In the genomic region with DNA sequence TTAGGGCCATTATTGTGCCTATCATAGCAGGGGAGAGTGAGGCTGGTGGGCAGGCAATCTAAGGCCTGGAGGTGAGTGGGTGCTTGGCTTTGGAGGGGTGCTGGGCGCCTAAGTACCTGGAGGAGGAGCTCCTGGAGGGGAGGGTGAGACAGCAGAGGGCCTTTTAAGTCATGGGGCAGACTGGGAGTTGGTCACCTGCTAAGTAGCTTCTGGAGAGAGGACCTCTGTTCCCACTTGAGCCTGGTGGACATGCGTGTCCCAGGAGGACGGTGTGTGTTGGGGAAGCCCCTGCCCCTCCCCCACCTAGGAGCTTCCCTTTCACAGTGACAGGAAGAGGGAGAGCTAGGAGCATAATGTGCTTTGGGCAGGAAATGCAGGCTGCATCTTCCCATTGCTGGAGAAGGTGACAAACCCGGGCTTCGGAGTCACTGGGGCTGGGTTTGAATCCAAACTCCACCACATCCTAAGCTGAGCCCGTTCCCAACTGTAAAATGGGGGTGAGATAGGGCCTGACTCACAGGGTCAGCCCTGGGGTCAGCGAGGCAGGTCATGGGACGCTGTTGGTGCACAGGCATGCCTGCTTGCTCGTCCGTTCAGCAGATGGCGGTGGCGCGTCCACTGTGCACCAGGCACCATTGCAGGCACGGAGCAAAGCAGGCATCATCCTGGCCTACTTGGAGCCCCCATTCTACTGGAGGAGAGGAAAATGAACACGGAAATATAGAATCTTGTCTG, we compare ENCODE assay signal across 1 cellular context.
A peak's percentile ranks its signal among the peaks of the same experiment; 100 is the strongest.
TF ChIP-seq lines count a peak whose summit lies in the region.

No MANE protein-coding gene starts in this region.

TF ChIP-seq in HepG2, 621 proteins besides CTCF, POLR2A, EP300 and RAD21 (continued from another document and continues in another):
- TF ChIP-seq HNRNPLL (IDR thresholded peaks at IDR 0.05; ENCODE audit: low read depth, low read length, poor library complexity, severe bottlenecking) (no peak), GTF3A (CRISPR knock-in tag; conservative IDR thresholded peaks at IDR 0.05) (no peak), ZNF263 (CRISPR knock-in tag; IDR thresholded peaks at IDR 0.05) (no peak), SIX4 (CRISPR knock-in tag; IDR thresholded peaks at IDR 0.05) (no peak), AKAP8 (CRISPR knock-in tag; IDR thresholded peaks at IDR 0.05) (peak; percentile 35; the same call in 1 of the 2 replicates), KAT2B (IDR thresholded peaks at IDR 0.05; ENCODE audit: borderline replicate concordance, low read depth, low read length) (no peak), SMARCE1 (IDR thresholded peaks at IDR 0.05; ENCODE audit: borderline replicate concordance) (no peak), ZNF335 (CRISPR knock-in tag; IDR thresholded peaks at IDR 0.05) (no peak), ONECUT2 (CRISPR knock-in tag; IDR thresholded peaks at IDR 0.05) (no peak), NR2F6 (IDR thresholded peaks at IDR 0.05) (peak; percentile 20; the same call in 1 of the 2 replicates), NR2F6 (CRISPR knock-in tag; IDR thresholded peaks at IDR 0.05) (peak; percentile 46; the same call in 1 of the 2 replicates)
- TF ChIP-seq, protein P1, sequence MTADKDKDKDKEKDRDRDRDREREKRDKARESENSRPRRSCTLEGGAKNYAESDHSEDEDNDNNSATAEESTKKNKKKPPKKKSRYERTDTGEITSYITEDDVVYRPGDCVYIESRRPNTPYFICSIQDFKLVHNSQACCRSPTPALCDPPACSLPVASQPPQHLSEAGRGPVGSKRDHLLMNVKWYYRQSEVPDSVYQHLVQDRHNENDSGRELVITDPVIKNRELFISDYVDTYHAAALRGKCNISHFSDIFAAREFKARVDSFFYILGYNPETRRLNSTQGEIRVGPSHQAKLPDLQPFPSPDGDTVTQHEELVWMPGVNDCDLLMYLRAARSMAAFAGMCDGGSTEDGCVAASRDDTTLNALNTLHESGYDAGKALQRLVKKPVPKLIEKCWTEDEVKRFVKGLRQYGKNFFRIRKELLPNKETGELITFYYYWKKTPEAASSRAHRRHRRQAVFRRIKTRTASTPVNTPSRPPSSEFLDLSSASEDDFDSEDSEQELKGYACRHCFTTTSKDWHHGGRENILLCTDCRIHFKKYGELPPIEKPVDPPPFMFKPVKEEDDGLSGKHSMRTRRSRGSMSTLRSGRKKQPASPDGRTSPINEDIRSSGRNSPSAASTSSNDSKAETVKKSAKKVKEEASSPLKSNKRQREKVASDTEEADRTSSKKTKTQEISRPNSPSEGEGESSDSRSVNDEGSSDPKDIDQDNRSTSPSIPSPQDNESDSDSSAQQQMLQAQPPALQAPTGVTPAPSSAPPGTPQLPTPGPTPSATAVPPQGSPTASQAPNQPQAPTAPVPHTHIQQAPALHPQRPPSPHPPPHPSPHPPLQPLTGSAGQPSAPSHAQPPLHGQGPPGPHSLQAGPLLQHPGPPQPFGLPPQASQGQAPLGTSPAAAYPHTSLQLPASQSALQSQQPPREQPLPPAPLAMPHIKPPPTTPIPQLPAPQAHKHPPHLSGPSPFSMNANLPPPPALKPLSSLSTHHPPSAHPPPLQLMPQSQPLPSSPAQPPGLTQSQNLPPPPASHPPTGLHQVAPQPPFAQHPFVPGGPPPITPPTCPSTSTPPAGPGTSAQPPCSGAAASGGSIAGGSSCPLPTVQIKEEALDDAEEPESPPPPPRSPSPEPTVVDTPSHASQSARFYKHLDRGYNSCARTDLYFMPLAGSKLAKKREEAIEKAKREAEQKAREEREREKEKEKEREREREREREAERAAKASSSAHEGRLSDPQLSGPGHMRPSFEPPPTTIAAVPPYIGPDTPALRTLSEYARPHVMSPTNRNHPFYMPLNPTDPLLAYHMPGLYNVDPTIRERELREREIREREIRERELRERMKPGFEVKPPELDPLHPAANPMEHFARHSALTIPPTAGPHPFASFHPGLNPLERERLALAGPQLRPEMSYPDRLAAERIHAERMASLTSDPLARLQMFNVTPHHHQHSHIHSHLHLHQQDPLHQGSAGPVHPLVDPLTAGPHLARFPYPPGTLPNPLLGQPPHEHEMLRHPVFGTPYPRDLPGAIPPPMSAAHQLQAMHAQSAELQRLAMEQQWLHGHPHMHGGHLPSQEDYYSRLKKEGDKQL (CRISPR knock-in tag; IDR thresholded peaks at IDR 0.05; ENCODE audit: low read depth), result no peak
- TF ChIP-seq, protein P2, sequence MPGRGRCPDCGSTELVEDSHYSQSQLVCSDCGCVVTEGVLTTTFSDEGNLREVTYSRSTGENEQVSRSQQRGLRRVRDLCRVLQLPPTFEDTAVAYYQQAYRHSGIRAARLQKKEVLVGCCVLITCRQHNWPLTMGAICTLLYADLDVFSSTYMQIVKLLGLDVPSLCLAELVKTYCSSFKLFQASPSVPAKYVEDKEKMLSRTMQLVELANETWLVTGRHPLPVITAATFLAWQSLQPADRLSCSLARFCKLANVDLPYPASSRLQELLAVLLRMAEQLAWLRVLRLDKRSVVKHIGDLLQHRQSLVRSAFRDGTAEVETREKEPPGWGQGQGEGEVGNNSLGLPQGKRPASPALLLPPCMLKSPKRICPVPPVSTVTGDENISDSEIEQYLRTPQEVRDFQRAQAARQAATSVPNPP (CRISPR knock-in tag; IDR thresholded peaks at IDR 0.05), result no peak
- TF ChIP-seq, protein P3, sequence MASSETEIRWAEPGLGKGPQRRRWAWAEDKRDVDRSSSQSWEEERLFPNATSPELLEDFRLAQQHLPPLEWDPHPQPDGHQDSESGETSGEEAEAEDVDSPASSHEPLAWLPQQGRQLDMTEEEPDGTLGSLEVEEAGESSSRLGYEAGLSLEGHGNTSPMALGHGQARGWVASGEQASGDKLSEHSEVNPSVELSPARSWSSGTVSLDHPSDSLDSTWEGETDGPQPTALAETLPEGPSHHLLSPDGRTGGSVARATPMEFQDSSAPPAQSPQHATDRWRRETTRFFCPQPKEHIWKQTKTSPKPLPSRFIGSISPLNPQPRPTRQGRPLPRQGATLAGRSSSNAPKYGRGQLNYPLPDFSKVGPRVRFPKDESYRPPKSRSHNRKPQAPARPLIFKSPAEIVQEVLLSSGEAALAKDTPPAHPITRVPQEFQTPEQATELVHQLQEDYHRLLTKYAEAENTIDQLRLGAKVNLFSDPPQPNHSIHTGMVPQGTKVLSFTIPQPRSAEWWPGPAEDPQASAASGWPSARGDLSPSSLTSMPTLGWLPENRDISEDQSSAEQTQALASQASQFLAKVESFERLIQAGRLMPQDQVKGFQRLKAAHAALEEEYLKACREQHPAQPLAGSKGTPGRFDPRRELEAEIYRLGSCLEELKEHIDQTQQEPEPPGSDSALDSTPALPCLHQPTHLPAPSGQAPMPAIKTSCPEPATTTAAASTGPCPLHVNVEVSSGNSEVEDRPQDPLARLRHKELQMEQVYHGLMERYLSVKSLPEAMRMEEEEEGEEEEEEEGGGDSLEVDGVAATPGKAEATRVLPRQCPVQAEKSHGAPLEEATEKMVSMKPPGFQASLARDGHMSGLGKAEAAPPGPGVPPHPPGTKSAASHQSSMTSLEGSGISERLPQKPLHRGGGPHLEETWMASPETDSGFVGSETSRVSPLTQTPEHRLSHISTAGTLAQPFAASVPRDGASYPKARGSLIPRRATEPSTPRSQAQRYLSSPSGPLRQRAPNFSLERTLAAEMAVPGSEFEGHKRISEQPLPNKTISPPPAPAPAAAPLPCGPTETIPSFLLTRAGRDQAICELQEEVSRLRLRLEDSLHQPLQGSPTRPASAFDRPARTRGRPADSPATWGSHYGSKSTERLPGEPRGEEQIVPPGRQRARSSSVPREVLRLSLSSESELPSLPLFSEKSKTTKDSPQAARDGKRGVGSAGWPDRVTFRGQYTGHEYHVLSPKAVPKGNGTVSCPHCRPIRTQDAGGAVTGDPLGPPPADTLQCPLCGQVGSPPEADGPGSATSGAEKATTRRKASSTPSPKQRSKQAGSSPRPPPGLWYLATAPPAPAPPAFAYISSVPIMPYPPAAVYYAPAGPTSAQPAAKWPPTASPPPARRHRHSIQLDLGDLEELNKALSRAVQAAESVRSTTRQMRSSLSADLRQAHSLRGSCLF (CRISPR knock-in tag; IDR thresholded peaks at IDR 0.05; ENCODE audit: borderline replicate concordance), result no peak
- TF ChIP-seq, protein P4, sequence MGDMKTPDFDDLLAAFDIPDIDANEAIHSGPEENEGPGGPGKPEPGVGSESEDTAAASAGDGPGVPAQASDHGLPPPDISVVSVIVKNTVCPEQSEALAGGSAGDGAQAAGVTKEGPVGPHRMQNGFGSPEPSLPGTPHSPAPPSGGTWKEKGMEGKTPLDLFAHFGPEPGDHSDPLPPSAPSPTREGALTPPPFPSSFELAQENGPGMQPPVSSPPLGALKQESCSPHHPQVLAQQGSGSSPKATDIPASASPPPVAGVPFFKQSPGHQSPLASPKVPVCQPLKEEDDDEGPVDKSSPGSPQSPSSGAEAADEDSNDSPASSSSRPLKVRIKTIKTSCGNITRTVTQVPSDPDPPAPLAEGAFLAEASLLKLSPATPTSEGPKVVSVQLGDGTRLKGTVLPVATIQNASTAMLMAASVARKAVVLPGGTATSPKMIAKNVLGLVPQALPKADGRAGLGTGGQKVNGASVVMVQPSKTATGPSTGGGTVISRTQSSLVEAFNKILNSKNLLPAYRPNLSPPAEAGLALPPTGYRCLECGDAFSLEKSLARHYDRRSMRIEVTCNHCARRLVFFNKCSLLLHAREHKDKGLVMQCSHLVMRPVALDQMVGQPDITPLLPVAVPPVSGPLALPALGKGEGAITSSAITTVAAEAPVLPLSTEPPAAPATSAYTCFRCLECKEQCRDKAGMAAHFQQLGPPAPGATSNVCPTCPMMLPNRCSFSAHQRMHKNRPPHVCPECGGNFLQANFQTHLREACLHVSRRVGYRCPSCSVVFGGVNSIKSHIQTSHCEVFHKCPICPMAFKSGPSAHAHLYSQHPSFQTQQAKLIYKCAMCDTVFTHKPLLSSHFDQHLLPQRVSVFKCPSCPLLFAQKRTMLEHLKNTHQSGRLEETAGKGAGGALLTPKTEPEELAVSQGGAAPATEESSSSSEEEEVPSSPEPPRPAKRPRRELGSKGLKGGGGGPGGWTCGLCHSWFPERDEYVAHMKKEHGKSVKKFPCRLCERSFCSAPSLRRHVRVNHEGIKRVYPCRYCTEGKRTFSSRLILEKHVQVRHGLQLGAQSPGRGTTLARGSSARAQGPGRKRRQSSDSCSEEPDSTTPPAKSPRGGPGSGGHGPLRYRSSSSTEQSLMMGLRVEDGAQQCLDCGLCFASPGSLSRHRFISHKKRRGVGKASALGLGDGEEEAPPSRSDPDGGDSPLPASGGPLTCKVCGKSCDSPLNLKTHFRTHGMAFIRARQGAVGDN (CRISPR knock-in tag; IDR thresholded peaks at IDR 0.05), result peak; percentile 41; the same call in 1 of the 2 replicates
- TF ChIP-seq, protein P5, sequence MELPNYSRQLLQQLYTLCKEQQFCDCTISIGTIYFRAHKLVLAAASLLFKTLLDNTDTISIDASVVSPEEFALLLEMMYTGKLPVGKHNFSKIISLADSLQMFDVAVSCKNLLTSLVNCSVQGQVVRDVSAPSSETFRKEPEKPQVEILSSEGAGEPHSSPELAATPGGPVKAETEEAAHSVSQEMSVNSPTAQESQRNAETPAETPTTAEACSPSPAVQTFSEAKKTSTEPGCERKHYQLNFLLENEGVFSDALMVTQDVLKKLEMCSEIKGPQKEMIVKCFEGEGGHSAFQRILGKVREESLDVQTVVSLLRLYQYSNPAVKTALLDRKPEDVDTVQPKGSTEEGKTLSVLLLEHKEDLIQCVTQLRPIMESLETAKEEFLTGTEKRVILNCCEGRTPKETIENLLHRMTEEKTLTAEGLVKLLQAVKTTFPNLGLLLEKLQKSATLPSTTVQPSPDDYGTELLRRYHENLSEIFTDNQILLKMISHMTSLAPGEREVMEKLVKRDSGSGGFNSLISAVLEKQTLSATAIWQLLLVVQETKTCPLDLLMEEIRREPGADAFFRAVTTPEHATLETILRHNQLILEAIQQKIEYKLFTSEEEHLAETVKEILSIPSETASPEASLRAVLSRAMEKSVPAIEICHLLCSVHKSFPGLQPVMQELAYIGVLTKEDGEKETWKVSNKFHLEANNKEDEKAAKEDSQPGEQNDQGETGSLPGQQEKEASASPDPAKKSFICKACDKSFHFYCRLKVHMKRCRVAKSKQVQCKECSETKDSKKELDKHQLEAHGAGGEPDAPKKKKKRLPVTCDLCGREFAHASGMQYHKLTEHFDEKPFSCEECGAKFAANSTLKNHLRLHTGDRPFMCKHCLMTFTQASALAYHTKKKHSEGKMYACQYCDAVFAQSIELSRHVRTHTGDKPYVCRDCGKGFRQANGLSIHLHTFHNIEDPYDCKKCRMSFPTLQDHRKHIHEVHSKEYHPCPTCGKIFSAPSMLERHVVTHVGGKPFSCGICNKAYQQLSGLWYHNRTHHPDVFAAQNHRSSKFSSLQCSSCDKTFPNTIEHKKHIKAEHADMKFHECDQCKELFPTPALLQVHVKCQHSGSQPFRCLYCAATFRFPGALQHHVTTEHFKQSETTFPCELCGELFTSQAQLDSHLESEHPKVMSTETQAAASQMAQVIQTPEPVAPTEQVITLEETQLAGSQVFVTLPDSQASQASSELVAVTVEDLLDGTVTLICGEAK (IDR thresholded peaks at IDR 0.05), result no peak
- TF ChIP-seq, protein P5 (CRISPR knock-in tag; IDR thresholded peaks at IDR 0.05), result no peak
